Comparison of ENCODE assay signal across 1 cellular context in the genomic region with DNA sequence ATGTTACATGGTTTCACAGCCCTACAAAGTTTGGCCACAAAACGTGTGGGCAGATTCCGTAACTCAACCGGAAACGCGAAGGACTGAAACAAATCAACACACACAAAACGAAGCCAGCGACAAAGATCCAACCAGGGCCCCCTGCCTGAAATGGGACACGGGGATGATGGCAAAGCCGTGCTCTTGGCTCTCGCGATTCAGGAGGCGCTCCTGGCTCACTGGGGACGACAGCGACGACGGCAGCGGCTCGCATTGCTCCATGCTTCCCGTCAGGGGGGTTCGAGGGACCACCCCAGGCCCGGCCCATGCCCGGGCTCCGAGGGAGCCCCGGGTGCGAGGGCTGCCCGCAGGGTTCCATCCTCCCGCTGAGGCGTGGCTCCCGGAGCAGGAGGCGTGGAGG.
TF ChIP-seq lines count a peak whose summit lies in the region.

No MANE protein-coding gene starts in this region.

TF ChIP-seq in HepG2, 621 proteins besides CTCF, POLR2A, EP300 and RAD21 (continued from another document):
- no peak for TF ChIP-seq MXI1 (IDR thresholded peaks at IDR 0.05; ENCODE audit: borderline replicate concordance, low read depth, low read length)
- TF ChIP-seq ZSCAN30 (CRISPR knock-in tag; IDR thresholded peaks at IDR 0.05): no peak
- TF ChIP-seq, protein P1, sequence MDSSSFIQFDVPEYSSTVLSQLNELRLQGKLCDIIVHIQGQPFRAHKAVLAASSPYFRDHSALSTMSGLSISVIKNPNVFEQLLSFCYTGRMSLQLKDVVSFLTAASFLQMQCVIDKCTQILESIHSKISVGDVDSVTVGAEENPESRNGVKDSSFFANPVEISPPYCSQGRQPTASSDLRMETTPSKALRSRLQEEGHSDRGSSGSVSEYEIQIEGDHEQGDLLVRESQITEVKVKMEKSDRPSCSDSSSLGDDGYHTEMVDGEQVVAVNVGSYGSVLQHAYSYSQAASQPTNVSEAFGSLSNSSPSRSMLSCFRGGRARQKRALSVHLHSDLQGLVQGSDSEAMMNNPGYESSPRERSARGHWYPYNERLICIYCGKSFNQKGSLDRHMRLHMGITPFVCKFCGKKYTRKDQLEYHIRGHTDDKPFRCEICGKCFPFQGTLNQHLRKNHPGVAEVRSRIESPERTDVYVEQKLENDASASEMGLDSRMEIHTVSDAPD (CRISPR knock-in tag; IDR thresholded peaks at IDR 0.05): no peak
- TF ChIP-seq ZNF564 (CRISPR knock-in tag; IDR thresholded peaks at IDR 0.05): no peak
- TF ChIP-seq, protein P2, sequence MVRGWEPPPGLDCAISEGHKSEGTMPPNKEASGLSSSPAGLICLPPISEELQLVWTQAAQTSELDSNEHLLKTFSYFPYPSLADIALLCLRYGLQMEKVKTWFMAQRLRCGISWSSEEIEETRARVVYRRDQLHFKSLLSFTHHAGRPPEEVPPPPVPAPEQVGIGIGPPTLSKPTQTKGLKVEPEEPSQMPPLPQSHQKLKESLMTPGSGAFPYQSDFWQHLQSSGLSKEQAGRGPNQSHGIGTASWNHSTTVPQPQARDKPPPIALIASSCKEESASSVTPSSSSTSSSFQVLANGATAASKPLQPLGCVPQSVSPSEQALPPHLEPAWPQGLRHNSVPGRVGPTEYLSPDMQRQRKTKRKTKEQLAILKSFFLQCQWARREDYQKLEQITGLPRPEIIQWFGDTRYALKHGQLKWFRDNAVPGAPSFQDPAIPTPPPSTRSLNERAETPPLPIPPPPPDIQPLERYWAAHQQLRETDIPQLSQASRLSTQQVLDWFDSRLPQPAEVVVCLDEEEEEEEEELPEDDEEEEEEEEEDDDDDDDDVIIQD (CRISPR knock-in tag; IDR thresholded peaks at IDR 0.05; ENCODE audit: low read depth): no peak
- no peak for TF ChIP-seq AKAP8 (CRISPR knock-in tag; IDR thresholded peaks at IDR 0.05)
- TF ChIP-seq ZNF570 (CRISPR knock-in tag; IDR thresholded peaks at IDR 0.05; ENCODE audit: borderline replicate concordance): no peak
- no peak for TF ChIP-seq ZNF619 (CRISPR knock-in tag; IDR thresholded peaks at IDR 0.05)
- no peak for TF ChIP-seq TBX3 (IDR thresholded peaks at IDR 0.05; ENCODE audit: borderline replicate concordance)
- TF ChIP-seq, protein P3, sequence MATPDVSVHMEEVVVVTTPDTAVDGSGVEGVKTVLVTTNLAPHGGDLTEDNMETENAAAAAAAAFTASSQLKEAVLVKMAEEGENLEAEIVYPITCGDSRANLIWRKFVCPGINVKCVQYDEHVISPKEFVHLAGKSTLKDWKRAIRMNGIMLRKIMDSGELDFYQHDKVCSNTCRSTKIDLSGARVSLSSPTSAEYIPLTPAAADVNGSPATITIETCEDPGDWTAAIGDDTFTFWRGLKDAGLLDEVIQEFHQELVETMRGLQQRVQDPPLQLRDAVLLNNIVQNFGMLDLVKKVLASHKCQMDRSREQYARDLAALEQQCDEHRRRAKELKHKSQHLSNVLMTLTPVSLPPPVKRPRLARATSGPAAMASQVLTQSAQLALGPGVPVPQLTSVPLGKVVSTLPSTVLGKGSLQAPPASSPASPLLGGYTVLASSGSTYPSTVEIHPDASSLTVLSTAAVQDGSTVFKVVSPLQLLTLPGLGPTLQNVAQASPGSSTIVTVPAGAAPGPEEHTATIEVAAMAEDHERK (CRISPR knock-in tag; IDR thresholded peaks at IDR 0.05; ENCODE audit: low read depth): no peak
- no peak for TF ChIP-seq KMT2A (CRISPR knock-in tag; IDR thresholded peaks at IDR 0.05)
- TF ChIP-seq STAG1 (CRISPR knock-in tag; IDR thresholded peaks at IDR 0.05): no peak
- no peak for TF ChIP-seq CREB1 (IDR thresholded peaks at IDR 0.05)
- no peak for TF ChIP-seq CREB1 (CRISPR knock-in tag; IDR thresholded peaks at IDR 0.05)
- no peak for TF ChIP-seq HNRNPL (IDR thresholded peaks at IDR 0.05; ENCODE audit: low read depth, low read length)
